Comparison of ENCODE assay signal across 10 cellular contexts in the genomic region with DNA sequence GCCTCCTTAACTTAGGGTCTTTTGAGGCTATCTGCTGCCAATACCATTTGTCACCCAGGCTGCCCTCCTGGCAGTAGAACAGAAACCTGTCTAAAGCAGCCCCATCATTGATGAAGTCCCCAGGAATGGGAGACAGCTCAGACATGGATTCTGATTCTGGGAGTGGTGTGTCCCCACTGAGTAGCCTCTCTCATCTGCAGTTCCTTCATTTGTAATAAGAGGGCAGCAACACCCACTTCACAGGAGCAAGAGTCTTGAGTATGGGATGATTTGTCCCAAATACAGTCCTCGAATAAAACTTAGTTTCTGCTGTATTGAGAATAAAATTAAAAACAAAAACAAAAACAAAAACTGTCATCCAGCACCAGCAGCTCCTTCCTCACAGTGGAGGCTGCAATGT.
DNase-seq lines count a peak whose midpoint lies in the region; ATAC-seq, FAIRE-seq and TF ChIP-seq lines count a peak whose summit lies in the region.
"Had no signal": no experiment of that assay in that cellular context is flagged by ENCODE, and none has a peak within 500 bp of the region (broad histone marks: within the 10 kb centered on the region; RNA-seq: fewer than 3 reads in every experiment).

No MANE protein-coding gene starts in this region.

- no peak for FAIRE-seq in GM12878 (lab: Jason Lieb, UNC)

- BruUV-seq in GM12878 (replicated peaks; lab: Mats Ljungman, UMichigan), result no TSS peak

- H3K4me1 Mint-ChIP-seq in nephron progenitor cell (no peaks in the 10 kb centered on the region), T-cell (no peaks in the 10 kb centered on the region)

- DNase-seq in GM12864 (ENCODE audit: low read depth), result no peak
- DNase-seq in Karpas-422, result peak; percentile 77
- no peak for DNase-seq in GM12878 (ENCODE audit: low read depth, low spot score)
- DNase-seq in nephron progenitor cell, result no peak
- no peak for DNase-seq in T-cell
- no peak for DNase-seq in effector CD4-positive, alpha-beta T cell
- DNase-seq in activated CD4-positive, alpha-beta T cell treated with anti-CD3 and anti-CD28 coated beads, Interleukin-2, amount 50 U/mL, for 4 hours, result no peak
- DNase-seq: HCEC 1CT had no signal

- TF ChIP-seq CTCF in GM12864 (IDR thresholded peaks at IDR 0.05; ENCODE audit: low read depth, low read length, missing control alignments) (peak; percentile 50), GM12878 (IDR thresholded peaks at IDR 0.05 in 2 of 3, conservative IDR thresholded peaks at IDR 0.05 in 1 of 3; ENCODE audit: control insufficient read depth in 2 of 3, extremely low read depth in 1 of 3, insufficient read depth in 1 of 3, low read depth in 3 of 3, low read length in 3 of 3) (peak; percentile 30 to 48 (median 40); a peak in 5 of 6 replicates), nephron progenitor cell (IDR thresholded peaks at IDR 0.05) (peak; percentile 44)

- H3K79me2 ChIP-seq in Karpas-422 (ENCODE audit: low read length) (no peaks in the 10 kb centered on the region), GM12878 (ENCODE audit: control insufficient read depth, insufficient read depth, low read length) (no peaks in the 10 kb centered on the region)

- H2AFZ ChIP-seq in Karpas-422 (ENCODE audit: low read length), result no peak overlapping the region
- H2AFZ ChIP-seq in GM12878 (ENCODE audit: control insufficient read depth, low read depth, low read length), result no peak overlapping the region

- H3K36me3 Mint-ChIP-seq in nephron progenitor cell (ENCODE audit: low read depth) (no peaks in the 10 kb centered on the region), T-cell (no peaks in the 10 kb centered on the region)

- TF ChIP-seq EP300 in GM12878 (IDR thresholded peaks at IDR 0.05; ENCODE audit: borderline replicate concordance in 1 of 2, control insufficient read depth in 1 of 2, low read depth in 2 of 2, low read length in 2 of 2), result no peak

- TF ChIP-seq RAD21 in GM12878 (IDR thresholded peaks at IDR 0.05; ENCODE audit: insufficient read depth, low read depth, low read length), result peak; percentile 32; the same call in 1 of the 2 replicates

- intact Hi-C loops in GM12878 (cut with micrococcal nuclease; ENCODE audit: unreplicated experiment), result no loop called here

- H3K36me3 ChIP-seq in Karpas-422 (ENCODE audit: insufficient read depth, low read length), result no peaks in the 10 kb centered on the region
- H3K36me3 ChIP-seq in GM12878 (ENCODE audit: control insufficient read depth in 2 of 2, insufficient read depth in 2 of 2, low read length in 1 of 2), result no peaks in the 10 kb centered on the region

- H4K20me1 ChIP-seq in Karpas-422 (ENCODE audit: insufficient read depth, low read depth, low read length) (no peaks in the 10 kb centered on the region), GM12878 (ENCODE audit: control insufficient read depth, insufficient read depth) (no peaks in the 10 kb centered on the region)

- in situ Hi-C loops in GM12878 (cut with MboI), result no loop called here

- peaks cover 27% of the 10 kb centered on the region for H3K4me1 ChIP-seq in Karpas-422 (ENCODE audit: low read length)
- H3K4me1 ChIP-seq in GM12878 (ENCODE audit: control insufficient read depth, insufficient read depth, low read length), result no peaks in the 10 kb centered on the region

- 0% methylated on average over 1 of the region's 1 CpG for WGBS in GM12878 (ENCODE audit: insufficient coverage, insufficient replicate concordance, low lambda C conversion rate, missing lambda C conversion rate)

- H3K27ac ChIP-seq in Karpas-422 (ENCODE audit: low read length), result no peak overlapping the region
- no peak overlapping the region for H3K27ac ChIP-seq in GM12878 (ENCODE audit: control insufficient read depth, insufficient read depth)

- H3K9me3 Mint-ChIP-seq in nephron progenitor cell, result no peaks in the 10 kb centered on the region
- H3K9me3 Mint-ChIP-seq in T-cell, result peaks cover 12 to 22% (median 13%) of the 10 kb centered on the region in 3 donors
- H3K9me3 Mint-ChIP-seq: T-helper 2 cell treated with Interferon-gamma antibody and Interleukin-4, amounts not matched to agents 5 μg/mL and 100 μg/mL, for 36 hours had no signal

- H3K9me2 ChIP-seq in Karpas-422 (replicated peaks; ENCODE audit: insufficient read depth, low read length), result no peaks in the 10 kb centered on the region

- H3K4me3 Mint-ChIP-seq in nephron progenitor cell (no peak overlapping the region), T-cell (no peak overlapping the region)
- H3K4me3 Mint-ChIP-seq: T-helper 2 cell treated with Interferon-gamma antibody and Interleukin-4, amounts not matched to agents 5 μg/mL and 100 μg/mL, for 36 hours had no signal

- SMC1A ChIA-PET in GM12878 (lab: Charles Lee; ENCODE audit: uncharacterized antibody, unreplicated experiment), result no interaction called here

- H3K9ac ChIP-seq in Karpas-422 (ENCODE audit: low read length) (no peak overlapping the region), GM12878 (ENCODE audit: control insufficient read depth, insufficient read depth, low read length) (no peak overlapping the region)

- H3K9me3 ChIP-seq in Karpas-422 (ENCODE audit: low read length), result no peaks in the 10 kb centered on the region
- H3K9me3 ChIP-seq in GM12878 (replicated peaks; ENCODE audit: control insufficient read depth, insufficient read depth, low read length), result no peaks in the 10 kb centered on the region

- no peak for TF ChIP-seq POLR2A in GM12878 (IDR thresholded peaks at IDR 0.05; ENCODE audit: low read depth, low read length)

- POLR2A ChIA-PET in GM12878 (lab: Charles Lee) (interaction anchor here (0.5 kb wide), 1 partner anchor 130 kb away, joined by 3 read pairs; no protein-coding TSS in a partner anchor), T-cell (lab: Charles Lee) (no interaction called here)

- ATAC-seq in GM12878 (peak; percentile 61), T-cell (replicated peaks in 1 of 4) (no peak), GM18858 (IDR thresholded peaks at IDR 0.05; ENCODE audit: unreplicated experiment) (no peak)

- H3K27ac Mint-ChIP-seq in nephron progenitor cell (no peak overlapping the region), T-cell (no peak overlapping the region)
- H3K27ac Mint-ChIP-seq: T-helper 2 cell treated with Interferon-gamma antibody and Interleukin-4, amounts not matched to agents 5 μg/mL and 100 μg/mL, for 36 hours had no signal

- H3K4me3 ChIP-seq in GM12864 (ENCODE audit: low read depth, low read length) (no peak overlapping the region), Karpas-422 (ENCODE audit: low read length) (no peak overlapping the region), GM12878 (no peak overlapping the region)

- H3K27me3 Mint-ChIP-seq in nephron progenitor cell (ENCODE audit: low read depth, poor library complexity) (no peaks in the 10 kb centered on the region), T-cell (peaks cover 0 to 6% of the 10 kb centered on the region in 2 donors)

- RAD21 ChIA-PET in GM12878 (lab: Charles Lee; ENCODE audit: unreplicated experiment), result no interaction called here

- H3K27me3 ChIP-seq in Karpas-422 (ENCODE audit: low read length) (no peaks in the 10 kb centered on the region), GM12878 (replicated peaks in 1 of 2; ENCODE audit: control insufficient read depth in 2 of 2, insufficient read depth in 2 of 2, low read length in 1 of 2) (no peaks in the 10 kb centered on the region; a peak in 1 of 4 replicates)

- no peak overlapping the region for H3K4me2 ChIP-seq in Karpas-422 (ENCODE audit: low read depth, low read length, poor library complexity, severe bottlenecking)
- H3K4me2 ChIP-seq in GM12878 (ENCODE audit: control insufficient read depth, insufficient read depth), result no peak overlapping the region

- CTCF ChIA-PET in GM12878 (lab: Yijun Ruan, JAX) (interaction anchor here (0.5 to 1.6 kb wide), 2 partner anchors 32 to 35 kb away, joined by 3 to 5 read pairs; no protein-coding TSS in a partner anchor), T-cell (lab: Charles Lee) (no interaction called here)

TF ChIP-seq in GM12878, 131 proteins besides CTCF, POLR2A, EP300 and RAD21:
- TF ChIP-seq POLR2AphosphoS5 (IDR thresholded peaks at IDR 0.05; ENCODE audit: low read length), result no peak
- TF ChIP-seq SPI1 (IDR thresholded peaks at IDR 0.05; ENCODE audit: borderline replicate concordance, insufficient read depth, low read depth, low read length), result no peak
